14 cellular contexts compared by ENCODE assay signal in the genomic region with DNA sequence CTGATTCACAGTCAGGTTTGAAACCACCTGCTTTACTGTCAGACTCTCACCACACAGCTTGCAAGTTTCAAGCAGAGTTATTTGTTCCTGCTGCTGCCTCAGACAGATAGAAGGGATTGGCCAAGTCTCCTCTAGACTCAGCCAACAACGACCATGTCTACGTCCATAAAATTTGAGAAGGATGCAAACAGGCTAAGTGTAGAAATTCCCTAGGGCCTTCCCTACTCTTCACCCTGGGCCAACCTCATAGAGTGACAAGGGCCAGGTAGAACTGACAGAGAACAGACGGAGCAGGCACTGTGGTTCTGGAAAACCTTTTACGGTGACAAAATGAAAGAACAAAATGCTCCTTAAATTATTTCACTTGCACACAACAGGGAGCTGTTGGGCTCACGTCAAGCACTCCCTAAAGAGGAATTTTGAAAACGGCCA.
"Had no signal": no experiment of that assay in that cellular context is flagged by ENCODE, and none has a peak within 500 bp of the region (broad histone marks: within the 10 kb centered on the region; RNA-seq: fewer than 3 reads in every experiment).

No MANE protein-coding gene starts in this region.

- H3K4me3 ChIP-seq: lung had no signal

- DNase-seq: activated B cell treated with CpG ODN at 0.5 μM for 24 hours; activated CD4-positive, alpha-beta T cell treated with anti-CD3 and anti-CD28 coated beads, Interleukin-2, amount 10 ng/mL, durations not matched to agents 24 days and 14 days; activated T-cell treated with anti-CD3 and anti-CD28 coated beads for 4 hours; cerebellar nuclear complex; dermis blood vessel endothelial cell; erythroblast; glutamatergic neuron; immature natural killer cell; natural killer cell; occipital lobe; stimulated activated CD4-positive, alpha-beta T cell treated with anti-CD3 and anti-CD28 coated beads, Interleukin-1b, Interleukin-23, amount 100 ng/mL, for 48 hours had no signal

- ATAC-seq: natural killer cell; SK-N-SH treated with all-trans-retinoic acid at 6 μM for 48 hours; stimulated activated memory B cell treated with anti-CD40 and anti-IgM and Interleukin-4, amounts not matched to agents 10 μg/mL and 1 μg/mL and 100 μg/mL, for 72 hours had no signal
